18 cellular contexts compared by ENCODE assay signal in the genomic region with DNA sequence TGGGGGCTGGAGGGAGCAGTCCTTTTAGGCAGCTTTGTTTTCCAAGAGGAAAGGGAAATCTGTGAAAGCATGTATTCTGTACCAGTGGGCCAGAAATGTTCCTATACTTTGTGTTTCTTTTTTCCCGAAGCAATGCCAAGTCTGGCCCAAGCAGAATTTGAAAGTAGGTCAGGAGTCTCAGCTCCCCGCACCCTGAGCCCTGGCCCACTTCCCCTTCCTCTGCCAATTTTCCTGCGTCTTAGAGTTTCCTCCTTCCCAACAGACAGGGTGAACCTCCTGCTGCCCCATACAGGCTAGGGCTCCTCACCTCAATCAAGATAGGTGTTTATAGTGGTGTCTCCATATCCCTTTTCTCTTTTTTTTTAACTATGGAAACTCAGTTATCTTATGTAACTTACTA.
A peak's percentile ranks its signal among the peaks of the same experiment; 100 is the strongest.
DNase-seq lines count a peak whose midpoint lies in the region; ATAC-seq and TF ChIP-seq lines count a peak whose summit lies in the region.
"Had no signal": no experiment of that assay in that cellular context is flagged by ENCODE, and none has a peak within 500 bp of the region (broad histone marks: within the 10 kb centered on the region; RNA-seq: fewer than 3 reads in every experiment).

No MANE protein-coding gene starts in this region.

- DNase-seq in GM23338 (ENCODE audit: low spot score) (no peak), left lobe of liver (ENCODE audit: low spot score) (no peak), NCI-H526 (lab: John Stamatoyannopoulos, UW) (no peak), foreskin fibroblast (no peak)
- DNase-seq in activated CD8-positive, alpha-beta memory T cell treated with anti-CD3 and anti-CD28 coated beads, Interleukin-2, amount 10 ng/mL, durations not matched to agents 7 days and 5 days = no peak
- DNase-seq: CD4-positive, CD25-positive, alpha-beta regulatory T cell; GM23248; H9; MM.1S; NCI-H2029 treated with DMSO at 0.1 percent for 48 hours; NCI-H446 treated with DMSO at 0.1 percent for 48 hours; NCI-H526 treated with DMSO at 0.1 percent for 48 hours; PC-9 had no signal

- CTCF ChIA-PET in activated CD8-positive, alpha-beta memory T cell treated with anti-CD3 and anti-CD28 coated beads, Interleukin-2, amount 10 ng/mL, durations not matched to agents 7 days and 5 days (lab: Charles Lee) = no interaction called here

- no peaks in the 10 kb centered on the region for H3K9me3 ChIP-seq in BLaER1 treated with 17β-estradiol and CSF1 and Interleukin-3, amounts not matched to agents 10 nM and 100 nM (replicated peaks in 1 of 11)
- H3K9me3 ChIP-seq: SJSA1 had no signal

- H2AFZ ChIP-seq in GM23338 = no peak overlapping the region
- H2AFZ ChIP-seq: GM23248, PC-9 had no signal

- peaks cover 0 to 9% (median 6%) of the 10 kb centered on the region in 10 experiments; a peak in 12 of 20 replicates for H3K4me1 ChIP-seq in BLaER1 treated with 17β-estradiol and CSF1 and Interleukin-3, amounts not matched to agents 10 nM and 100 nM
- no peaks in the 10 kb centered on the region for H3K4me1 ChIP-seq in GM23338 (ENCODE audit: insufficient read depth)

- peak overlapping the region in 9 of 11 experiments; percentile 6 to 52 (median 24); a peak in 13 of 22 replicates for H3K4me2 ChIP-seq in BLaER1 treated with 17β-estradiol and CSF1 and Interleukin-3, amounts not matched to agents 10 nM and 100 nM
- H3K4me2 ChIP-seq in GM23338 = no peak overlapping the region
- H3K4me2 ChIP-seq: KMS-11, PC-9 had no signal

- H3F3A ChIP-seq in GM23338 (replicated peaks; ENCODE audit: low read depth) = no peaks in the 10 kb centered on the region; the same call in 1 of the 2 replicates

- peaks cover 27 to 92% (median 49%) of the 10 kb centered on the region in 11 experiments; a peak in 20 of 22 replicates for H3K36me3 ChIP-seq in BLaER1 treated with 17β-estradiol and CSF1 and Interleukin-3, amounts not matched to agents 10 nM and 100 nM
- H3K36me3 ChIP-seq in GM23338 (ENCODE audit: insufficient read depth) = peaks cover 27% of the 10 kb centered on the region

- no peak overlapping the region for H3K27ac ChIP-seq in BLaER1 treated with 17β-estradiol and CSF1 and Interleukin-3, amounts not matched to agents 10 nM and 100 nM
- 0 out of 2 replicates have a peak overlapping the region, but pooled peaks have one; percentile 54 for H3K27ac ChIP-seq in GM23338 (ENCODE audit: low read depth)
- H3K27ac ChIP-seq in temporal lobe (ENCODE audit: low read depth, low read length) = peak overlapping the region; percentile 14
- H3K27ac ChIP-seq: GM23248, KMS-11, PC-9, SJSA1 had no signal

- H3K36me3 Mint-ChIP-seq in GM23338 (ENCODE audit: low read depth) = peaks cover 79% of the 10 kb centered on the region
- peaks cover 50% of the 10 kb centered on the region for H3K36me3 Mint-ChIP-seq in activated CD8-positive, alpha-beta memory T cell treated with anti-CD3 and anti-CD28 coated beads, Interleukin-2, amount 10 ng/mL, durations not matched to agents 7 days and 5 days
- H3K36me3 Mint-ChIP-seq: CD4-positive, CD25-positive, alpha-beta regulatory T cell; IgD-negative memory B cell had no signal

- H3K79me2 ChIP-seq in GM23338 (replicated peaks; ENCODE audit: insufficient read depth) = no peaks in the 10 kb centered on the region; the same call in 1 of the 2 replicates

- TF ChIP-seq CTCF in GM23338 (conservative IDR thresholded peaks at IDR 0.05; ENCODE audit: low read depth in 2 of 2) (no peak), foreskin fibroblast (IDR thresholded peaks at IDR 0.05; ENCODE audit: low read depth, low read length) (no peak)

- H3K27ac Mint-ChIP-seq in GM23338 = peak overlapping the region; percentile 43; the same call in 1 of the 2 replicates
- no peak overlapping the region for H3K27ac Mint-ChIP-seq in activated CD8-positive, alpha-beta memory T cell treated with anti-CD3 and anti-CD28 coated beads, Interleukin-2, amount 10 ng/mL, durations not matched to agents 7 days and 5 days

- H4K20me1 ChIP-seq in BLaER1 treated with 17β-estradiol and CSF1 and Interleukin-3, amounts not matched to agents 10 nM and 100 nM = no peaks in the 10 kb centered on the region
- H4K20me1 ChIP-seq in GM23338 (replicated peaks; ENCODE audit: insufficient read depth) = no peaks in the 10 kb centered on the region; the same call in none of the 2 replicates

- no peak overlapping the region for H3K4me3 ChIP-seq in BLaER1 treated with 17β-estradiol and CSF1 and Interleukin-3, amounts not matched to agents 10 nM and 100 nM
- no peak overlapping the region for H3K4me3 ChIP-seq in GM23338
- no peak overlapping the region for H3K4me3 ChIP-seq in foreskin fibroblast (ENCODE audit: low read depth in 1 of 2, low read length in 2 of 2)
- H3K4me3 ChIP-seq: GM23248, PC-9, SJSA1 had no signal

- H3K9me2 ChIP-seq in GM23338 (ENCODE audit: insufficient read depth) = no peaks in the 10 kb centered on the region

- H3K9me3 Mint-ChIP-seq in GM23338 = no peaks in the 10 kb centered on the region
- H3K9me3 Mint-ChIP-seq in activated CD8-positive, alpha-beta memory T cell treated with anti-CD3 and anti-CD28 coated beads, Interleukin-2, amount 10 ng/mL, durations not matched to agents 7 days and 5 days (ENCODE audit: low read depth) = no peaks in the 10 kb centered on the region
- H3K9me3 Mint-ChIP-seq: CD4-positive, CD25-positive, alpha-beta regulatory T cell; H9; IgD-negative memory B cell had no signal

- H3K27me3 Mint-ChIP-seq in GM23338 (ENCODE audit: insufficient read depth, low read depth, poor library complexity) = no peaks in the 10 kb centered on the region
- H3K27me3 Mint-ChIP-seq in activated CD8-positive, alpha-beta memory T cell treated with anti-CD3 and anti-CD28 coated beads, Interleukin-2, amount 10 ng/mL, durations not matched to agents 7 days and 5 days = no peaks in the 10 kb centered on the region
- H3K27me3 Mint-ChIP-seq: CD4-positive, CD25-positive, alpha-beta regulatory T cell had no signal

- H3K9ac ChIP-seq in BLaER1 treated with 17β-estradiol and CSF1 and Interleukin-3, amounts not matched to agents 10 nM and 100 nM = no peak overlapping the region
- H3K9ac ChIP-seq: GM23248, KMS-11 had no signal

- H3K4me1 Mint-ChIP-seq in GM23338 = no peaks in the 10 kb centered on the region
- H3K4me1 Mint-ChIP-seq in activated CD8-positive, alpha-beta memory T cell treated with anti-CD3 and anti-CD28 coated beads, Interleukin-2, amount 10 ng/mL, durations not matched to agents 7 days and 5 days = peaks cover 11% of the 10 kb centered on the region
- H3K4me1 Mint-ChIP-seq: H9 had no signal

- ATAC-seq in GM23338 (no peak; the same call in 2 of the 3 replicates), left lobe of liver (peak; percentile 34)
- ATAC-seq in activated CD8-positive, alpha-beta memory T cell treated with anti-CD3 and anti-CD28 coated beads, Interleukin-2, amount 10 ng/mL, durations not matched to agents 7 days and 5 days = no peak

- H3K4me3 Mint-ChIP-seq in GM23338 = no peak overlapping the region
- H3K4me3 Mint-ChIP-seq in activated CD8-positive, alpha-beta memory T cell treated with anti-CD3 and anti-CD28 coated beads, Interleukin-2, amount 10 ng/mL, durations not matched to agents 7 days and 5 days = no peak overlapping the region
- H3K4me3 Mint-ChIP-seq: CD4-positive, CD25-positive, alpha-beta regulatory T cell; H9; IgD-negative memory B cell had no signal

- H3K27me3 ChIP-seq in BLaER1 treated with 17β-estradiol and CSF1 and Interleukin-3, amounts not matched to agents 10 nM and 100 nM = no peaks in the 10 kb centered on the region
- H3K27me3 ChIP-seq in GM23338 (ENCODE audit: insufficient read depth) = no peaks in the 10 kb centered on the region
- H3K27me3 ChIP-seq: SJSA1 had no signal

TF ChIP-seq in GM23338, 12 proteins besides CTCF, POLR2A, EP300 and RAD21 (continues in another document):
- TF ChIP-seq POLR2AphosphoS5 (IDR thresholded peaks at IDR 0.05; ENCODE audit: low read depth) (no peak), ZNF114 (CRISPR knock-in tag; IDR thresholded peaks at IDR 0.05) (no peak), NANOG (IDR thresholded peaks at IDR 0.05; ENCODE audit: borderline replicate concordance) (no peak), ZNF331 (CRISPR knock-in tag; IDR thresholded peaks at IDR 0.05; ENCODE audit: low read depth) (no peak), JUNB (IDR thresholded peaks at IDR 0.05; ENCODE audit: unreplicated experiment) (no peak), CREB1 (CRISPR knock-in tag; IDR thresholded peaks at IDR 0.05; ENCODE audit: low read depth) (no peak)
- TF ChIP-seq, protein P1, sequence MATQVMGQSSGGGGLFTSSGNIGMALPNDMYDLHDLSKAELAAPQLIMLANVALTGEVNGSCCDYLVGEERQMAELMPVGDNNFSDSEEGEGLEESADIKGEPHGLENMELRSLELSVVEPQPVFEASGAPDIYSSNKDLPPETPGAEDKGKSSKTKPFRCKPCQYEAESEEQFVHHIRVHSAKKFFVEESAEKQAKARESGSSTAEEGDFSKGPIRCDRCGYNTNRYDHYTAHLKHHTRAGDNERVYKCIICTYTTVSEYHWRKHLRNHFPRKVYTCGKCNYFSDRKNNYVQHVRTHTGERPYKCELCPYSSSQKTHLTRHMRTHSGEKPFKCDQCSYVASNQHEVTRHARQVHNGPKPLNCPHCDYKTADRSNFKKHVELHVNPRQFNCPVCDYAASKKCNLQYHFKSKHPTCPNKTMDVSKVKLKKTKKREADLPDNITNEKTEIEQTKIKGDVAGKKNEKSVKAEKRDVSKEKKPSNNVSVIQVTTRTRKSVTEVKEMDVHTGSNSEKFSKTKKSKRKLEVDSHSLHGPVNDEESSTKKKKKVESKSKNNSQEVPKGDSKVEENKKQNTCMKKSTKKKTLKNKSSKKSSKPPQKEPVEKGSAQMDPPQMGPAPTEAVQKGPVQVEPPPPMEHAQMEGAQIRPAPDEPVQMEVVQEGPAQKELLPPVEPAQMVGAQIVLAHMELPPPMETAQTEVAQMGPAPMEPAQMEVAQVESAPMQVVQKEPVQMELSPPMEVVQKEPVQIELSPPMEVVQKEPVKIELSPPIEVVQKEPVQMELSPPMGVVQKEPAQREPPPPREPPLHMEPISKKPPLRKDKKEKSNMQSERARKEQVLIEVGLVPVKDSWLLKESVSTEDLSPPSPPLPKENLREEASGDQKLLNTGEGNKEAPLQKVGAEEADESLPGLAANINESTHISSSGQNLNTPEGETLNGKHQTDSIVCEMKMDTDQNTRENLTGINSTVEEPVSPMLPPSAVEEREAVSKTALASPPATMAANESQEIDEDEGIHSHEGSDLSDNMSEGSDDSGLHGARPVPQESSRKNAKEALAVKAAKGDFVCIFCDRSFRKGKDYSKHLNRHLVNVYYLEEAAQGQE (IDR thresholded peaks at IDR 0.05; ENCODE audit: unreplicated experiment) = no peak

Comparison
In these comparisons a context has a peak if more than half of its experiments do, and no peak if none do; other contexts are left out.
1. H3K27ac ChIP-seq: peak in GM23338 (single experiment) and temporal lobe (single experiment); none in BLaER1 treated with 17β-estradiol and CSF1 and Interleukin-3, amounts not matched to agents 10 nM and 100 nM (0 of 11).